9 cellular contexts compared by ENCODE assay signal in genomic region chr6:112289039-112289566, GRCh38. TPM values are rescaled to one million over a fixed set of nuclear protein-coding genes. Genes with fewer than 3 reads are reported as not detected.
A peak's percentile ranks its signal among the peaks of the same experiment; 100 is the strongest.
DNase-seq lines count a peak whose midpoint lies in the region; ATAC-seq and TF ChIP-seq lines count a peak whose summit lies in the region.
"Had no signal": no experiment of that assay in that cellular context is flagged by ENCODE, and none has a peak within 500 bp of the region (broad histone marks: within the 10 kb centered on the region; RNA-seq: fewer than 3 reads in every experiment).

No MANE protein-coding gene starts in this region.

- H3K4me1 ChIP-seq in adipocyte (ENCODE audit: control insufficient read depth, insufficient read depth, low read length): peaks cover 50% of the 10 kb centered on the region
- H3K4me1 ChIP-seq in sigmoid colon: peaks cover 0 to 26% (median 23%) of the 10 kb centered on the region in 4 donors

- ATAC-seq in left ventricle myocardium superior: peak; percentile 95
- ATAC-seq in GM21825 (IDR thresholded peaks at IDR 0.05; ENCODE audit: unreplicated experiment): no peak

- no peak for TF ChIP-seq POLR2A in sigmoid colon (IDR thresholded peaks at IDR 0.05)

- peak overlapping the region; percentile 48 to 76 (median 62) for H3K27ac ChIP-seq in sigmoid colon

- H3K9ac ChIP-seq in adipocyte (ENCODE audit: low read length): peak overlapping the region; percentile 79

- TF ChIP-seq CTCF in sigmoid colon (IDR thresholded peaks at IDR 0.05): no peak

- DNase-seq in GM03348 (ENCODE audit: low spot score) (peak; percentile 69), adipocyte (ENCODE audit: low read depth) (peak; percentile 92), left ventricle myocardium superior (peak; percentile 79), sigmoid colon (peak; percentile 91), NCI-H748 treated with DMSO at 0.1 percent for 48 hours (lab: John Stamatoyannopoulos, UW) (no peak)
- no peak for DNase-seq in stimulated activated CD4-positive, alpha-beta T cell treated with anti-CD3 and anti-CD28 coated beads, Interleukin-4, amount 100 ng/mL, for 1 hour
- no peak for DNase-seq in activated CD4-positive, alpha-beta T cell treated with anti-CD3 and anti-CD28 coated beads, Interleukin-2, amount 50 U/mL, for 1 hour
- DNase-seq: NCI-H1417 treated with DMSO at 0.1 percent for 48 hours had no signal

- H3K36me3 ChIP-seq in adipocyte (ENCODE audit: control insufficient read depth, insufficient read depth, low read length, severe bottlenecking) (no peaks in the 10 kb centered on the region), sigmoid colon (no peaks in the 10 kb centered on the region)

- no peak for TF ChIP-seq EP300 in sigmoid colon (IDR thresholded peaks at IDR 0.05)

- peak overlapping the region; percentile 45 for H3K4me3 ChIP-seq in adipocyte (ENCODE audit: low read length)
- H3K4me3 ChIP-seq in sigmoid colon: no peak overlapping the region

- intact Hi-C loops in left ventricle myocardium superior (cut with micrococcal nuclease) (no loop called here), sigmoid colon (cut with DNase I) (no loop called here)

- WGBS in sigmoid colon, 2 donors: 63 to 67% methylated on average over 4 of the region's 4 CpGs

- H3K27me3 ChIP-seq in adipocyte (replicated peaks; ENCODE audit: control insufficient read depth, insufficient read depth, low read length): no peaks in the 10 kb centered on the region
- H3K27me3 ChIP-seq in sigmoid colon: no peaks in the 10 kb centered on the region

- no peaks in the 10 kb centered on the region for H3K9me3 ChIP-seq in adipocyte (ENCODE audit: control insufficient read depth, low read length)
- H3K9me3 ChIP-seq in sigmoid colon: no peaks in the 10 kb centered on the region

RNA-seq across cellular contexts. Expression of gene LAMA4, which starts 34.7 kb away (rescaled TPM):
- total RNA-seq in left ventricle myocardium superior (50.6 TPM), sigmoid colon (100 to 1,000 TPM in 3 of 4 donors, 10 to 100 TPM in 1; 95.3 to 225 (median 140) TPM)
- 10 to 100 TPM in 1 of 3 donors, 1 to 10 TPM in 2; 6.9 to 16.6 (median 9.0) TPM for polyA plus RNA-seq in sigmoid colon

RNA-seq across cellular contexts. Expression of gene RFPL4B, which starts 58.0 kb away (rescaled TPM):
- total RNA-seq in left ventricle myocardium superior: not detected
- total RNA-seq in sigmoid colon: not detected
- polyA plus RNA-seq in sigmoid colon: not detected

Comparison
In these comparisons a context has a peak if more than half of its experiments do, and no peak if none do; other contexts are left out.
1. DNase-seq: peak in GM03348 (single experiment), adipocyte (single experiment), left ventricle myocardium superior (single experiment) and sigmoid colon (single experiment); none in NCI-H748 treated with DMSO at 0.1 percent for 48 hours (single experiment), stimulated activated CD4-positive, alpha-beta T cell treated with anti-CD3 and anti-CD28 coated beads, Interleukin-4, amount 100 ng/mL, for 1 hour (single experiment) and activated CD4-positive, alpha-beta T cell treated with anti-CD3 and anti-CD28 coated beads, Interleukin-2, amount 50 U/mL, for 1 hour (single experiment).